Comparison of ENCODE assay signal across 27 cellular contexts in the genomic region with DNA sequence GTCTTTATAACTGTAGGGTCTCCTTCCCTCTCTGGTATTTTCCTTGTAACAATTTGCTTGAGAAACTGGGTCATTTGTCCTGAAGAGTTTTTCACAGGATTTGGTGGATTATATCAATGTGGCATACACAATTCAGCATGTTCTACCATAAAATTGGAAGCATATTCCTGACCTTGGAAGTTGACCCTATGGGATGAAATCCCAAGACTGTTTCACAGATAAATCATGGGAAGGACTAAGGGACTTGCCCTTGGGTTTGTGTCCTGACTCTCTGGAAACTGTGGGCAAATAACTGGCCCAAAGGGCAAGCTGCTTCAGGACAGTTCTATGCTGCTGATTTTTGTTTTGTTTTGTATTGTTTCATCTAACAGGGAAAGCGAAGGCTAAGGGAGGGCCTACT.
"Had no signal": no experiment of that assay in that cellular context is flagged by ENCODE, and none has a peak within 500 bp of the region (broad histone marks: within the 10 kb centered on the region; RNA-seq: fewer than 3 reads in every experiment).

No MANE protein-coding gene starts in this region.

- H3K27ac ChIP-seq: stomach, suprapubic skin, thoracic aorta, thyroid gland, tibial artery, tibial nerve, transverse colon, upper lobe of left lung, upper lobe of right lung, uterus, vagina had no signal

- ATAC-seq: stimulated activated effector memory CD8-positive, alpha-beta T cell treated with anti-CD3 and anti-CD28 coated beads, Interleukin-12 subunit alpha, Interleukin-12 subunit beta, amount 100 ng/mL, for 72 hours; stimulated activated memory B cell treated with anti-CD40 and anti-IgM and Interleukin-4, amounts not matched to agents 10 μg/mL and 1 μg/mL and 100 μg/mL, for 72 hours; stimulated activated naive B cell treated with anti-CD40 and anti-IgM and Interleukin-4, amounts not matched to agents 10 μg/mL and 1 μg/mL and 100 μg/mL, for 72 hours; stimulated activated naive CD8-positive, alpha-beta T cell treated with anti-CD3 and anti-CD28 coated beads, Interleukin-15, amount 100 ng/mL, for 72 hours; stimulated activated naive CD8-positive, alpha-beta T cell treated with anti-CD3 and anti-CD28 coated beads, Interleukin-15, Interleukin-2, amounts not matched to agents 100 U/mL and 50 U/mL, for 24 hours; upper lobe of right lung had no signal

- DNase-seq: stimulated activated CD4-positive, alpha-beta T cell treated with anti-CD3 and anti-CD28 coated beads, Interleukin-2, amount 100 ng/mL, for 48 hours; stimulated activated CD4-positive, alpha-beta T cell treated with anti-CD3 and anti-CD28 coated beads, Interleukin-4, amount 100 ng/mL, for 1 hour; stimulated activated CD4-positive, alpha-beta T cell treated with anti-CD3 and anti-CD28 coated beads, Interleukin-4, amount 100 ng/mL, for 24 hours; stimulated activated CD4-positive, alpha-beta T cell treated with anti-CD3 and anti-CD28 coated beads, Interleukin-4, amount 100 ng/mL, for 4 hours; stimulated activated CD8-positive, alpha-beta memory T cell treated with anti-CD3 and anti-CD28 coated beads, Interleukin-4, amount 100 ng/mL, for 48 hours; stimulated activated naive B cell treated with anti-CD40 and anti-IgM and Interleukin-4, amounts not matched to agents 10 μg/mL and 1 μg/mL and 100 μg/mL, for 72 hours; stimulated activated naive CD4-positive, alpha-beta T cell; stimulated activated naive CD4-positive, alpha-beta T cell treated with Interleukin-2 at 50 U/mL for 16 hours; stimulated activated naive CD8-positive, alpha-beta T cell treated with anti-CD3 and anti-CD28 coated beads, Interleukin-15, amount 100 ng/mL, for 72 hours; stimulated activated naive CD8-positive, alpha-beta T cell treated with anti-CD3 and anti-CD28 coated beads, Interleukin-15, Interleukin-2, amounts not matched to agents 100 U/mL and 50 U/mL, for 24 hours; stomach; substantia nigra; testis; thyroid gland; tibial artery; transverse colon; trophoblast cell; upper lobe of left lung; upper lobe of right lung; uterus had no signal

- H3K27me3 ChIP-seq: stomach, suprapubic skin, testis, thyroid gland, tibial artery, tibial nerve, transverse colon, upper lobe of left lung, upper lobe of right lung, uterus, vagina had no signal

- H3K4me3 ChIP-seq: stomach, suprapubic skin, testis, thoracic aorta, thyroid gland, tibial artery, tibial nerve, transverse colon, upper lobe of left lung, upper lobe of right lung, uterus, vagina had no signal

- FAIRE-seq: urothelium cell line had no signal

- H3K9me3 ChIP-seq: stomach, suprapubic skin, testis, thoracic aorta, thyroid gland, tibial artery, tibial nerve, transverse colon, upper lobe of left lung, upper lobe of right lung, uterus, vagina had no signal

- H3K36me3 ChIP-seq: stomach, suprapubic skin, thoracic aorta, thyroid gland, tibial artery, tibial nerve, transverse colon, upper lobe of left lung, upper lobe of right lung, uterus, vagina had no signal

- H3K4me1 ChIP-seq: stomach, suprapubic skin, testis, thyroid gland, tibial nerve, transverse colon, upper lobe of left lung, upper lobe of right lung, uterus, vagina had no signal
